Comparison of ENCODE assay signal across 31 cellular contexts in the genomic region with DNA sequence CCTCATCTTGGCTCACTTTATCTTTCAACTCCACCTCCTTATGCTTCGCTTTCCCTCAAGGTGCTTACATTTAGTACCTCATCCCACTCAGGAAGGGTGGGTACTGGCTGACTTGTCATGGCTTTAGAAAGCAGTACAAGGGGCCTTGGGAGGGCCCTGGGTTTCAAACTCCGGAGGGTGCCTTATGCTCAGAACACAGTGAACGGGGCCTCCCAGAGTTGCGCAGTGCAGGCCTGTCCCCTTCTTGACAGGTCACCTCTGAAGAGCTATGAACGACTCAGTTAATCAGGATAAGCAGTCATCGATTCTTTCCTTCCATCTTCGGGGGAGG. TPM values are rescaled to one million over a fixed set of nuclear protein-coding genes. Genes with fewer than 3 reads are reported as not detected.
"Had no signal": no experiment of that assay in that cellular context is flagged by ENCODE, and none has a peak within 500 bp of the region (broad histone marks: within the 10 kb centered on the region; RNA-seq: fewer than 3 reads in every experiment).

No MANE protein-coding gene starts in this region.

- H3K27ac ChIP-seq: left lung, lower lobe of right lung, neural progenitor cell, neutrophil, ovary, right atrium auricular region, skin epidermis, stomach, testis, thyroid gland, transverse colon, upper lobe of left lung, vagina had no signal

- H3K36me3 ChIP-seq: ovary had no signal

- DNase-seq: hypothalamus; immature natural killer cell; kidney; left colon; left lung; lower lobe of right lung; mammary epithelial cell; mesenchymal stem cell; naive B cell; ovary; stimulated activated CD4-positive, alpha-beta T cell treated with anti-CD3 and anti-CD28 coated beads, Interleukin-12 subunit alpha, Interleukin-12 subunit beta, amount 100 ng/mL, for 4 hours; stimulated activated CD4-positive, alpha-beta T cell treated with anti-CD3 and anti-CD28 coated beads, Interleukin-15, amount 100 ng/mL, for 24 hours; stimulated activated CD4-positive, alpha-beta T cell treated with anti-CD3 and anti-CD28 coated beads, Interleukin-2, amount 100 ng/mL, for 24 hours; stimulated activated CD4-positive, alpha-beta T cell treated with anti-CD3 and anti-CD28 coated beads, Interleukin-4, amount 100 ng/mL, for 1 hour; stimulated activated naive B cell treated with anti-CD40 and anti-IgM and Interleukin-4, amounts not matched to agents 10 μg/mL and 1 μg/mL and 100 μg/mL, for 72 hours; stimulated activated naive CD8-positive, alpha-beta T cell treated with anti-CD3 and anti-CD28 coated beads, Interleukin-15, Interleukin-2, amounts not matched to agents 100 U/mL and 50 U/mL, for 24 hours; stomach; testis; thyroid gland; transverse colon; upper lobe of left lung had no signal

- H3K4me3 ChIP-seq: left lung, lower lobe of right lung, neural progenitor cell, ovary, right atrium auricular region, skin epidermis, stomach, testis, thyroid gland, transverse colon, upper lobe of left lung, vagina had no signal

- H3K27me3 ChIP-seq: left lung, neural progenitor cell, neutrophil, ovary, right atrium auricular region, stomach, testis, thyroid gland, transverse colon, upper lobe of left lung, vagina had no signal

- ATAC-seq: left colon; left lung; lower lobe of right lung; sciatic nerve; stimulated activated naive B cell treated with anti-CD40 and anti-IgM and Interleukin-4, amounts not matched to agents 10 μg/mL and 1 μg/mL and 100 μg/mL, for 72 hours; stimulated activated naive CD8-positive, alpha-beta T cell treated with anti-CD3 and anti-CD28 coated beads, Interleukin-15, Interleukin-2, amounts not matched to agents 100 U/mL and 50 U/mL, for 24 hours had no signal

- H3K9me3 Mint-ChIP-seq: immature natural killer cell; mesothelial cell of epicardium; naive B cell; nephron; neural progenitor cell; stimulated activated naive B cell treated with anti-CD40 and anti-IgM and Interleukin-4, amounts not matched to agents 10 μg/mL and 1 μg/mL and 100 μg/mL, for 72 hours had no signal

- H3K27me3 Mint-ChIP-seq: naive B cell; progenitor cell of endocrine pancreas; stimulated activated naive B cell treated with anti-CD40 and anti-IgM and Interleukin-4, amounts not matched to agents 10 μg/mL and 1 μg/mL and 100 μg/mL, for 72 hours had no signal

- H3K4me1 ChIP-seq: neural progenitor cell had no signal

- H3K9me3 ChIP-seq: left lung, lower lobe of right lung, neutrophil, ovary, right atrium auricular region, stomach, testis, thyroid gland, transverse colon, upper lobe of left lung, vagina had no signal

- H3K27ac Mint-ChIP-seq: mesothelial cell of epicardium; nephron; progenitor cell of endocrine pancreas; stimulated activated naive B cell treated with anti-CD40 and anti-IgM and Interleukin-4, amounts not matched to agents 10 μg/mL and 1 μg/mL and 100 μg/mL, for 72 hours had no signal

- H3K4me3 Mint-ChIP-seq: immature natural killer cell; mesothelial cell of epicardium; nephron; neural progenitor cell; stimulated activated naive B cell treated with anti-CD40 and anti-IgM and Interleukin-4, amounts not matched to agents 10 μg/mL and 1 μg/mL and 100 μg/mL, for 72 hours had no signal

RNA-seq across cellular contexts. Expression of a gene that starts 34.1 kb away (rescaled TPM):
- total RNA-seq: mammary epithelial cell, pulmonary artery endothelial cell had no signal
- polyA plus RNA-seq: immature natural killer cell, mammary epithelial cell had no signal
